7 cellular contexts compared by ENCODE assay signal in genomic region chr6:3708540-3708939, GRCh38.
"Had no signal": no experiment of that assay in that cellular context is flagged by ENCODE, and none has a peak within 500 bp of the region (broad histone marks: within the 10 kb centered on the region; RNA-seq: fewer than 3 reads in every experiment).

No MANE protein-coding gene starts in this region.

- ATAC-seq: HCT116 had no signal

- DNase-seq: GM23248, GOT3, H7, HFFc6 had no signal

- H3K27ac ChIP-seq: GM23248, HL-60 had no signal

- H3K4me3 ChIP-seq: GM23248, HAP-1 had no signal
